8 cellular contexts compared by ENCODE assay signal in the genomic region with DNA sequence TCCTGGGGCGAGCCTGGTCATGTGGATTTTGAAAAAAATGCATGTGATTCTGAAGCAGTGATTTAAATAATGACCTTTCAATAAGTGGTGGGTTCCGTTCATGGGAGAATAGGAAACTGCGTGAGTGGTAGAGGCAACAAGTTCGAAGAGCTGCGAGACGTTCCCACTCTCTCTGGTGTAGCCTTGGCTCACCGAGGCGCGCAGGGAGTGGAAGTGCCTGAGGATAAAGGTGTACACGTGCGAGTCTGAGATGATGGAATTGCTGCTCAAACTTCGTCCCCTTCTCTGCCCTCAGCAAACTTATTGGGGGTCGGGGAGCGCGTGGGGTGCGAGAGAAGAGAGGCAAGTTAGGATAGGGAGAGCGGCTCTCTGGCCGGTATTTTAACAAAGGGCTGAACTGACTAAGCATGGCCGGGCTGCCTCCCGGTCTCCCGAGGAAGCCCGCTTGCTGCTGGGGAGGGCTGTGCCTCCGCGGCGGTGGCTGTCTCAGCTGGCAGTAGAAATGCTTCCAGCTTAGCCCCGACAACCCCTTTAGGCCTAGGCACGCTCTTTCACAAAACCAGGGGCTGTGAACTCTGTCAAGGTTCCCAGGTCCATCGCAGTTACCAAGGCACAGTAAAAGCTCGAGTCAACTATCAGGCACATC. TPM values are rescaled to one million over a fixed set of nuclear protein-coding genes. Genes with fewer than 3 reads are reported as not detected.
DNase-seq lines count a peak whose midpoint lies in the region; ATAC-seq and TF ChIP-seq lines count a peak whose summit lies in the region.

No MANE protein-coding gene starts in this region.

- peak overlapping the region; percentile 76 for H3K23ac ChIP-seq in neuronal stem cell (ENCODE audit: low read depth, low read length, poor library complexity)

- H3K27me3 Mint-ChIP-seq in activated T-cell treated with anti-CD3 and anti-CD28 coated beads, Interleukin-2, amount 50 U/mL, for 72 hours (ENCODE audit: low read depth): no peaks in the 10 kb centered on the region

- peak; percentile 56 for DNase-seq in NCI-H2171 treated with DMSO at 0.1 percent for 48 hours (lab: John Stamatoyannopoulos, UW)
- DNase-seq in NCI-H2171 (lab: John Stamatoyannopoulos, UW): no peak
- peak; percentile 7 for DNase-seq in NCI-H226
- DNase-seq in activated T-cell treated with anti-CD3 and anti-CD28 coated beads, Interleukin-2, amount 50 U/mL, for 72 hours: peak; percentile 37 to 46
- DNase-seq in fibroblast of pulmonary artery (ENCODE audit: low read depth): peak; percentile 22
- DNase-seq in neuronal stem cell (ENCODE audit: low spot score): no peak

- H2BK15ac ChIP-seq in neuronal stem cell (ENCODE audit: low read length): no peak overlapping the region

- peaks cover 2% of the 10 kb centered on the region for H3K79me1 ChIP-seq in neuronal stem cell (ENCODE audit: low read depth, low read length)

- H3K4me1 ChIP-seq in neuronal stem cell (ENCODE audit: control insufficient read depth in 2 of 2, insufficient read depth in 1 of 2, low read depth in 1 of 2, low read length in 2 of 2) (peaks cover 5 to 7% of the 10 kb centered on the region in 2 donors), urinary bladder (ENCODE audit: insufficient read depth) (no peaks in the 10 kb centered on the region)

- peak overlapping the region; percentile 95 to 99 for H3K4me3 Mint-ChIP-seq in activated T-cell treated with anti-CD3 and anti-CD28 coated beads, Interleukin-2, amount 50 U/mL, for 72 hours

- H2BK5ac ChIP-seq in neuronal stem cell (ENCODE audit: low read length): no peak overlapping the region

- no CpG with 5 or more reads among the region's 29 CpGs for WGBS in neuronal stem cell (ENCODE audit: extremely low coverage in 2 of 2, insufficient read length in 2 of 2, insufficient replicate concordance in 1 of 2), 2 donors
- 2% methylated on average over 29 of the region's 29 CpGs for WGBS in urinary bladder

- peaks cover 0 to 24% of the 10 kb centered on the region in 2 donors for H3K36me3 ChIP-seq in neuronal stem cell (replicated peaks in 1 of 2; ENCODE audit: control insufficient read depth in 2 of 2, insufficient read depth in 2 of 2, low read length in 2 of 2)
- no peaks in the 10 kb centered on the region for H3K36me3 ChIP-seq in urinary bladder (ENCODE audit: insufficient read depth)

- peak overlapping the region; percentile 67 for H3K14ac ChIP-seq in neuronal stem cell (ENCODE audit: low read length)

- H3K4ac ChIP-seq in neuronal stem cell (ENCODE audit: low read length): no peak overlapping the region

- H3K9ac ChIP-seq in neuronal stem cell (ENCODE audit: low read depth, low read length, poor library complexity): peak overlapping the region; percentile 89

- peak overlapping the region; percentile 97 for H3K27ac Mint-ChIP-seq in activated T-cell treated with anti-CD3 and anti-CD28 coated beads, Interleukin-2, amount 50 U/mL, for 72 hours

- H3K18ac ChIP-seq in neuronal stem cell (ENCODE audit: low read length): peak overlapping the region; percentile 28

- H4K8ac ChIP-seq in neuronal stem cell (ENCODE audit: low read depth, low read length): no peak overlapping the region

- ATAC-seq in HG02588 (IDR thresholded peaks at IDR 0.05; ENCODE audit: unreplicated experiment): peak; percentile 17
- peak; percentile 16 to 25 for ATAC-seq in activated T-cell treated with anti-CD3 and anti-CD28 coated beads, Interleukin-2, amount 50 U/mL, for 72 hours (replicated peaks in 1 of 2)

- H3K27ac ChIP-seq in neuronal stem cell (replicated peaks; ENCODE audit: low read length) (peak overlapping the region; percentile 9), urinary bladder (ENCODE audit: low read depth) (peak overlapping the region; percentile 98)

- H3K27me3 ChIP-seq in neuronal stem cell (ENCODE audit: control insufficient read depth in 3 of 3, insufficient read depth in 3 of 3, low read depth in 1 of 3, low read length in 3 of 3): no peaks in the 10 kb centered on the region

- H3K4me1 Mint-ChIP-seq in activated T-cell treated with anti-CD3 and anti-CD28 coated beads, Interleukin-2, amount 50 U/mL, for 72 hours (ENCODE audit: low read depth): peaks cover 67% of the 10 kb centered on the region

- H3K9me3 ChIP-seq in neuronal stem cell (replicated peaks in 1 of 2; ENCODE audit: control insufficient read depth in 2 of 2, insufficient read depth in 1 of 2, low read depth in 1 of 2, low read length in 2 of 2): no peaks in the 10 kb centered on the region

- peak overlapping the region; percentile 64 for H2AK5ac ChIP-seq in neuronal stem cell (ENCODE audit: low read depth, low read length)

- peak overlapping the region; percentile 87 for H2AFZ ChIP-seq in neuronal stem cell (ENCODE audit: low read length)

- H3K36me3 Mint-ChIP-seq in activated T-cell treated with anti-CD3 and anti-CD28 coated beads, Interleukin-2, amount 50 U/mL, for 72 hours (ENCODE audit: insufficient read depth in 2 of 2): peaks cover 11 to 24% of the 10 kb centered on the region in 2 donors

- H2BK12ac ChIP-seq in neuronal stem cell (ENCODE audit: low read length): no peak overlapping the region

- no peak overlapping the region for H4K91ac ChIP-seq in neuronal stem cell (ENCODE audit: low read depth, low read length, poor library complexity)

- H3K4me3 ChIP-seq in fibroblast of pulmonary artery (replicated peaks; ENCODE audit: low read depth, low read length) (peak overlapping the region; percentile 100), neuronal stem cell (ENCODE audit: low read length in 2 of 2) (peak overlapping the region; percentile 85 to 90), urinary bladder (ENCODE audit: low read depth, low read length) (peak overlapping the region; percentile 43)

- H2BK120ac ChIP-seq in neuronal stem cell (ENCODE audit: low read depth, low read length): no peak overlapping the region

- peak overlapping the region; percentile 66 for H3K4me2 ChIP-seq in neuronal stem cell (ENCODE audit: insufficient read depth, low read length, poor library complexity, severe bottlenecking)

- TF ChIP-seq CTCF in fibroblast of pulmonary artery (IDR thresholded peaks at IDR 0.05; ENCODE audit: low read length, missing control alignments): no peak

- H3K9me3 Mint-ChIP-seq in activated T-cell treated with anti-CD3 and anti-CD28 coated beads, Interleukin-2, amount 50 U/mL, for 72 hours: no peaks in the 10 kb centered on the region

RNA-seq across cellular contexts. Expression of a gene that starts 0.9 kb away (rescaled TPM):
- 100 to 1,000 TPM; 121 to 123 TPM for total RNA-seq in activated T-cell treated with anti-CD3 and anti-CD28 coated beads, Interleukin-2, amount 50 U/mL, for 72 hours
- 90.7 TPM for polyA plus RNA-seq in neuronal stem cell (2013, experiment 1 of 2)
- 95.4 TPM for polyA plus RNA-seq in neuronal stem cell (2013, experiment 2 of 2)
- total RNA-seq in urinary bladder: 145 TPM
- 66.1 TPM for polyA plus RNA-seq in urinary bladder

RNA-seq across cellular contexts. Expression of a gene that starts 22.5 kb away (rescaled TPM):
- total RNA-seq in activated T-cell treated with anti-CD3 and anti-CD28 coated beads, Interleukin-2, amount 50 U/mL, for 72 hours: 10 to 100 TPM; 27.4 to 35.6 TPM
- polyA plus RNA-seq in neuronal stem cell (2013, experiment 1 of 2): 127 TPM
- 121 TPM for polyA plus RNA-seq in neuronal stem cell (2013, experiment 2 of 2)
- total RNA-seq in urinary bladder: 54.8 TPM
- polyA plus RNA-seq in urinary bladder: 90.2 TPM

RNA-seq across cellular contexts. Expression of a gene that starts 33.2 kb away (rescaled TPM):
- 100 to 1,000 TPM; 135 to 180 TPM for total RNA-seq in activated T-cell treated with anti-CD3 and anti-CD28 coated beads, Interleukin-2, amount 50 U/mL, for 72 hours
- polyA plus RNA-seq in neuronal stem cell (2013, experiment 1 of 2): 48.8 TPM
- 50.4 TPM for polyA plus RNA-seq in neuronal stem cell (2013, experiment 2 of 2)
- total RNA-seq in urinary bladder: 22.9 TPM
- 2.7 TPM for polyA plus RNA-seq in urinary bladder

Comparison
In these comparisons a context has a peak if more than half of its experiments do, and no peak if none do; other contexts are left out.
1. DNase-seq: peak in NCI-H2171 treated with DMSO at 0.1 percent for 48 hours (single experiment), NCI-H226 (single experiment), activated T-cell treated with anti-CD3 and anti-CD28 coated beads, Interleukin-2, amount 50 U/mL, for 72 hours (2 of 2) and fibroblast of pulmonary artery (single experiment); none in NCI-H2171 (single experiment) and neuronal stem cell (single experiment).
2. H3K4me3 ChIP-seq: peak in every context shown above with its lines; median percentile 100 in fibroblast of pulmonary artery; 88 in neuronal stem cell; 43 in urinary bladder.